Comparison of ENCODE assay signal across 25 cellular contexts in the genomic region with DNA sequence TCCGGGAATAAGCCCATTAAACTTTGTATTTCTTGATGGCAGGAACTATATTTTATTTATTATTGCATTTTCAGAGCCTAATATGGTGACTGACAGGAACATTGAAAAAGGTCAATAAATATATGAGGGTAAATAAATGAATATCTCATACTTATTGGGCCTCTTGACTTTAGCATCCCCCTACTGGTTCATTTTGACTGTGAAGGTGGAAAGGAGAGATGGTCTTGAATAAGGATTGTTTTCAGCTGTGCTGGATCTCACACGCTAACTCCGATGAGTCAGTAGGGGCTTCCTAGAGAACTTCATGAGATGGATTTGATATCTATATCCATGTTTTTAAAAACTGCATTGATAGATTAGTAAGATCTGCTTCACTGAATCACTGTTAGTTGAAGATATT.
"Had no signal": no experiment of that assay in that cellular context is flagged by ENCODE, and none has a peak within 500 bp of the region (broad histone marks: within the 10 kb centered on the region; RNA-seq: fewer than 3 reads in every experiment).

No MANE protein-coding gene starts in this region.

- H3K4me1 ChIP-seq: colonic mucosa, parathyroid adenoma, right atrium auricular region, thyroid gland, vagina had no signal

- H3K36me3 Mint-ChIP-seq: memory B cell; naive thymus-derived CD4-positive, alpha-beta T cell; neural progenitor cell had no signal

- H3K4me1 Mint-ChIP-seq: memory B cell; naive thymus-derived CD4-positive, alpha-beta T cell; nephron; neural progenitor cell; stimulated activated naive CD8-positive, alpha-beta T cell treated with anti-CD3 and anti-CD28 coated beads, Interleukin-15, amount 100 ng/mL, for 72 hours had no signal

- H3K27me3 ChIP-seq: colonic mucosa, neural progenitor cell, right atrium auricular region, thyroid gland, vagina had no signal

- H3K9me3 Mint-ChIP-seq: neural progenitor cell had no signal

- H3K4me3 ChIP-seq: colonic mucosa, lung, neural progenitor cell, right atrium auricular region, smooth muscle cell, thyroid gland, vagina had no signal

- H3K9me3 ChIP-seq: colonic mucosa, right atrium auricular region, thyroid gland, vagina had no signal

- H3K27ac ChIP-seq: colonic mucosa, neural progenitor cell, parathyroid adenoma, right atrium auricular region, thyroid gland, vagina had no signal

- H3K4me3 Mint-ChIP-seq: dendritic cell treated with granulocyte-macrophage colony-stimulating factor and Interleukin-4, amounts not matched to agents 40 ng/mL and 50 ng/mL, for 4 days; memory B cell; naive thymus-derived CD4-positive, alpha-beta T cell; nephron; neural progenitor cell; stimulated activated naive CD8-positive, alpha-beta T cell treated with anti-CD3 and anti-CD28 coated beads, Interleukin-15, amount 100 ng/mL, for 72 hours had no signal

- H3K27me3 Mint-ChIP-seq: dendritic cell treated with granulocyte-macrophage colony-stimulating factor and Interleukin-4, amounts not matched to agents 40 ng/mL and 50 ng/mL, for 4 days; memory B cell; naive thymus-derived CD4-positive, alpha-beta T cell; progenitor cell of endocrine pancreas; stimulated activated naive CD8-positive, alpha-beta T cell treated with anti-CD3 and anti-CD28 coated beads, Interleukin-15, amount 100 ng/mL, for 72 hours had no signal

- ATAC-seq: left lobe of liver; naive thymus-derived CD4-positive, alpha-beta T cell; sciatic nerve; stimulated activated naive CD8-positive, alpha-beta T cell treated with anti-CD3 and anti-CD28 coated beads, Interleukin-15, amount 100 ng/mL, for 72 hours had no signal

- H3K36me3 ChIP-seq: colonic mucosa, neural progenitor cell, right atrium auricular region, thyroid gland, vagina had no signal

- DNase-seq: colonic mucosa; effector CD8-positive, alpha-beta T cell; kidney; midbrain; naive thymus-derived CD4-positive, alpha-beta T cell; stimulated activated CD4-positive, alpha-beta T cell treated with anti-CD3 and anti-CD28 coated beads, Interleukin-12 subunit alpha, Interleukin-12 subunit beta, amount 100 ng/mL, for 4 hours; stimulated activated CD4-positive, alpha-beta T cell treated with anti-CD3 and anti-CD28 coated beads, Interleukin-1b, Interleukin-23, amount 100 ng/mL, for 48 hours; stimulated activated CD4-positive, alpha-beta T cell treated with anti-CD3 and anti-CD28 coated beads, Interleukin-4, amount 100 ng/mL, for 1 hour; stimulated activated CD8-positive, alpha-beta memory T cell treated with anti-CD3 and anti-CD28 coated beads, Interleukin-4, amount 100 ng/mL, for 48 hours; stimulated activated naive CD4-positive, alpha-beta T cell; stimulated activated naive CD8-positive, alpha-beta T cell treated with anti-CD3 and anti-CD28 coated beads, Interleukin-15, amount 100 ng/mL, for 72 hours; thyroid gland; trophoblast cell had no signal

- H3K27ac Mint-ChIP-seq: dendritic cell treated with granulocyte-macrophage colony-stimulating factor and Interleukin-4, amounts not matched to agents 40 ng/mL and 50 ng/mL, for 4 days; memory B cell; naive thymus-derived CD4-positive, alpha-beta T cell; nephron; neural progenitor cell; progenitor cell of endocrine pancreas; stimulated activated naive CD8-positive, alpha-beta T cell treated with anti-CD3 and anti-CD28 coated beads, Interleukin-15, amount 100 ng/mL, for 72 hours had no signal
